ENCODE assay signal across 9 cellular contexts in the genomic region with DNA sequence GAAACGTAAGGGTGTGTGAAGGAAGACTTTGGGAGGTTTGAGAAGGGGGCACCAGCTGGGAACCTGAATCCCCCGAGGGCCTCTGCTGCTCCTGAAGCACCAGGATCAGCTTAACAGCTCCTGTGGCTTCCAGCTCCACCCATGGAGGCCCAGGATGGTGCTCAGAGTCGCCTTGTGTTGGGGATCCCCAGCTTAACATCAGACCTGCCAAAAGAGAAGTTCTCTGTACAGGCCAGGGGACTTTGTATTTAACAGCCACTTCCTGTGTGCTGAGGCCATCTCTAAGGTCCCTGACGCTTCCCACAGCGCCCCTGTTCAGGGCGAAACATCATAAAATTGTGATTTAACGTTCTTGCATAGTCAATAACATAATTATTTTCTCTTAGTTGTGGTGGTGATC.
DNase-seq lines count a peak whose midpoint lies in the region; ATAC-seq and TF ChIP-seq lines count a peak whose summit lies in the region.
"Had no signal": no experiment of that assay in that cellular context is flagged by ENCODE, and none has a peak within 500 bp of the region (broad histone marks: within the 10 kb centered on the region; RNA-seq: fewer than 3 reads in every experiment).

No MANE protein-coding gene starts in this region.

- H3K27ac Mint-ChIP-seq in activated naive CD4-positive, alpha-beta T cell treated with anti-CD3 and anti-CD28 coated beads, Interleukin-2, amount 50 U/mL, for 24 hours: peak overlapping the region; percentile 93
- peak overlapping the region; percentile 51 for H3K27ac Mint-ChIP-seq in activated T-helper 1 cell treated with anti-CD3 and anti-CD28 coated beads, Interleukin-12 subunit alpha, Interleukin-12 subunit beta, Interleukin-2, Interleukin-4 antibody, amounts not matched to agents 30 ng/mL and 10 ng/mL and 1 ng/mL, durations not matched to agents 14 hours and 24 hours and 36 hours

- H3K36me3 Mint-ChIP-seq in activated naive CD4-positive, alpha-beta T cell treated with anti-CD3 and anti-CD28 coated beads, Interleukin-2, amount 50 U/mL, for 24 hours: peaks cover 31% of the 10 kb centered on the region
- peaks cover 50% of the 10 kb centered on the region for H3K36me3 Mint-ChIP-seq in activated T-helper 1 cell treated with anti-CD3 and anti-CD28 coated beads, Interleukin-12 subunit alpha, Interleukin-12 subunit beta, Interleukin-2, Interleukin-4 antibody, amounts not matched to agents 30 ng/mL and 10 ng/mL and 1 ng/mL, durations not matched to agents 14 hours and 24 hours and 36 hours (ENCODE audit: low read depth)

- H3K4me3 ChIP-seq in upper lobe of right lung: no peak overlapping the region
- H3K4me3 ChIP-seq: SK-N-MC had no signal

- H3K27ac ChIP-seq in upper lobe of right lung: no peak overlapping the region
- H3K27ac ChIP-seq: SK-N-MC had no signal

- peak overlapping the region; percentile 6 for H3K4me3 Mint-ChIP-seq in activated naive CD4-positive, alpha-beta T cell treated with anti-CD3 and anti-CD28 coated beads, Interleukin-2, amount 50 U/mL, for 24 hours
- H3K4me3 Mint-ChIP-seq in activated T-helper 1 cell treated with anti-CD3 and anti-CD28 coated beads, Interleukin-12 subunit alpha, Interleukin-12 subunit beta, Interleukin-2, Interleukin-4 antibody, amounts not matched to agents 30 ng/mL and 10 ng/mL and 1 ng/mL, durations not matched to agents 14 hours and 24 hours and 36 hours: no peak overlapping the region

- H3K27me3 ChIP-seq in upper lobe of right lung: no peaks in the 10 kb centered on the region

- ATAC-seq in HG03025 (IDR thresholded peaks at IDR 0.05; ENCODE audit: low FRiP score, unreplicated experiment) (peak; percentile 76), upper lobe of right lung (peak; percentile 38)

- peaks cover 81% of the 10 kb centered on the region for H3K4me1 Mint-ChIP-seq in activated naive CD4-positive, alpha-beta T cell treated with anti-CD3 and anti-CD28 coated beads, Interleukin-2, amount 50 U/mL, for 24 hours
- H3K4me1 Mint-ChIP-seq in activated T-helper 1 cell treated with anti-CD3 and anti-CD28 coated beads, Interleukin-12 subunit alpha, Interleukin-12 subunit beta, Interleukin-2, Interleukin-4 antibody, amounts not matched to agents 30 ng/mL and 10 ng/mL and 1 ng/mL, durations not matched to agents 14 hours and 24 hours and 36 hours (ENCODE audit: low read depth): peaks cover 69% of the 10 kb centered on the region

- DNase-seq in activated naive CD4-positive, alpha-beta T cell treated with anti-CD3 and anti-CD28 coated beads, Interleukin-2, amount 50 U/mL, for 16 hours: no peak
- no peak for DNase-seq in activated T-helper 1 cell treated with anti-CD3 and anti-CD28 coated beads, Interleukin-12 subunit alpha, Interleukin-12 subunit beta, Interleukin-2, Interleukin-4 antibody, amounts not matched to agents 30 ng/mL and 10 ng/mL and 1 ng/mL, durations not matched to agents 14 hours and 24 hours and 36 hours (ENCODE audit: low spot score)
- DNase-seq in upper lobe of right lung (no peak), cortex of kidney (lab: John Stamatoyannopoulos, UW) (no peak), germinal center (ENCODE audit: low spot score) (no peak)
- no peak for DNase-seq in stimulated activated CD4-positive, alpha-beta T cell treated with anti-CD3 and anti-CD28 coated beads, Interleukin-1b, Interleukin-23, amount 100 ng/mL, for 48 hours

- H3K4me1 ChIP-seq in upper lobe of right lung: no peaks in the 10 kb centered on the region

- no peaks in the 10 kb centered on the region for H3K9me3 ChIP-seq in upper lobe of right lung

- H3K9me3 Mint-ChIP-seq in activated naive CD4-positive, alpha-beta T cell treated with anti-CD3 and anti-CD28 coated beads, Interleukin-2, amount 50 U/mL, for 24 hours: peaks cover 4% of the 10 kb centered on the region
- peaks cover 3% of the 10 kb centered on the region for H3K9me3 Mint-ChIP-seq in activated T-helper 1 cell treated with anti-CD3 and anti-CD28 coated beads, Interleukin-12 subunit alpha, Interleukin-12 subunit beta, Interleukin-2, Interleukin-4 antibody, amounts not matched to agents 30 ng/mL and 10 ng/mL and 1 ng/mL, durations not matched to agents 14 hours and 24 hours and 36 hours

- intact Hi-C loops in activated T-helper 1 cell treated with anti-CD3 and anti-CD28 coated beads, Interleukin-12 subunit alpha, Interleukin-12 subunit beta, Interleukin-2, Interleukin-4 antibody, amounts not matched to agents 30 ng/mL and 10 ng/mL and 1 ng/mL, durations not matched to agents 14 hours and 24 hours and 36 hours (cut with micrococcal nuclease): loop anchor here (2.0 kb wide), 1 partner anchor 19 kb away; no protein-coding TSS in a partner anchor
- intact Hi-C loops in upper lobe of right lung (cut with DNase I): no loop called here

- no peak for TF ChIP-seq CTCF in upper lobe of right lung (IDR thresholded peaks at IDR 0.05)

- H3K36me3 ChIP-seq in upper lobe of right lung: no peaks in the 10 kb centered on the region

- H3K27me3 Mint-ChIP-seq in activated naive CD4-positive, alpha-beta T cell treated with anti-CD3 and anti-CD28 coated beads, Interleukin-2, amount 50 U/mL, for 24 hours: no peaks in the 10 kb centered on the region
- no peaks in the 10 kb centered on the region for H3K27me3 Mint-ChIP-seq in activated T-helper 1 cell treated with anti-CD3 and anti-CD28 coated beads, Interleukin-12 subunit alpha, Interleukin-12 subunit beta, Interleukin-2, Interleukin-4 antibody, amounts not matched to agents 30 ng/mL and 10 ng/mL and 1 ng/mL, durations not matched to agents 14 hours and 24 hours and 36 hours (ENCODE audit: insufficient read depth)
